In genomic region chr6:71481021-71481420, GRCh38 we compare ENCODE assay signal across 22 cellular contexts.
DNase-seq lines count a peak whose midpoint lies in the region; ATAC-seq and TF ChIP-seq lines count a peak whose summit lies in the region.
"Had no signal": no experiment of that assay in that cellular context is flagged by ENCODE, and none has a peak within 500 bp of the region (broad histone marks: within the 10 kb centered on the region; RNA-seq: fewer than 3 reads in every experiment).

No MANE protein-coding gene starts in this region.

- H3K36me3 ChIP-seq in BLaER1, result no peaks in the 10 kb centered on the region

- DNase-seq in HFFc6 (no peak), fibroblast of peridontal ligament (ENCODE audit: extremely low read depth) (peak; percentile 54), osteocyte (ENCODE audit: extremely low spot score, unreplicated experiment) (no peak)
- DNase-seq: activated CD4-positive, alpha-beta T cell treated with anti-CD3 and anti-CD28 coated beads for 36 hours; activated gamma-delta T cell; activated T-cell treated with anti-CD3 and anti-CD28 coated beads for 4 hours; DND-41; kidney; naive B cell; NCI-H1694; NCI-H446 treated with DMSO at 0.1 percent for 48 hours; NCI-H82; nucleus accumbens; stimulated activated naive CD8-positive, alpha-beta T cell treated with anti-CD3 and anti-CD28 coated beads, Interleukin-15, Interleukin-2, amounts not matched to agents 100 U/mL and 50 U/mL, for 24 hours; T-helper 2 cell had no signal

- H3K4me3 Mint-ChIP-seq in HFFc6 (no peak overlapping the region; the same call in 1 of the 2 replicates), osteocyte (ENCODE audit: unreplicated experiment) (no peak overlapping the region)
- H3K4me3 Mint-ChIP-seq: activated CD4-positive, alpha-beta T cell treated with anti-CD3 and anti-CD28 coated beads for 36 hours had no signal

- H3K27ac ChIP-seq in BLaER1, result no peak overlapping the region
- H3K27ac ChIP-seq: C4-2B, RWPE1, SK-N-MC had no signal

- H3K4me1 Mint-ChIP-seq in HFFc6 (ENCODE audit: low read depth) (peaks cover 84% of the 10 kb centered on the region), osteocyte (ENCODE audit: unreplicated experiment) (peaks cover 43% of the 10 kb centered on the region)
- H3K4me1 Mint-ChIP-seq: naive B cell had no signal

- TF ChIP-seq CTCF in HFFc6 (IDR thresholded peaks at IDR 0.05), result no peak
- TF ChIP-seq CTCF in osteocyte (IDR thresholded peaks at IDR 0.05), result no peak

- H3K9me3 Mint-ChIP-seq in HFFc6 (no peaks in the 10 kb centered on the region), osteocyte (ENCODE audit: unreplicated experiment) (no peaks in the 10 kb centered on the region)
- H3K9me3 Mint-ChIP-seq: naive B cell had no signal

- peaks cover 5% of the 10 kb centered on the region for H3K36me3 Mint-ChIP-seq in HFFc6 (ENCODE audit: low read depth)
- H3K36me3 Mint-ChIP-seq in osteocyte (ENCODE audit: unreplicated experiment), result no peaks in the 10 kb centered on the region
- H3K36me3 Mint-ChIP-seq: naive B cell had no signal

- no peaks in the 10 kb centered on the region for H3K9me3 ChIP-seq in BLaER1

- H3K4me1 ChIP-seq in BLaER1, result peaks cover 51% of the 10 kb centered on the region

- H3K27ac Mint-ChIP-seq in HFFc6, result peak overlapping the region; percentile 45; the same call in 1 of the 2 replicates
- peak overlapping the region; percentile 46 for H3K27ac Mint-ChIP-seq in osteocyte (ENCODE audit: unreplicated experiment)
- H3K27ac Mint-ChIP-seq: activated CD4-positive, alpha-beta T cell treated with anti-CD3 and anti-CD28 coated beads for 36 hours had no signal

- no peak for ATAC-seq in HG03571 (IDR thresholded peaks at IDR 0.05; ENCODE audit: unreplicated experiment)
- no peak for ATAC-seq in HG03196 (IDR thresholded peaks at IDR 0.05; ENCODE audit: unreplicated experiment)
- no peak for ATAC-seq in GM18907 (IDR thresholded peaks at IDR 0.05; ENCODE audit: unreplicated experiment)
- ATAC-seq: activated CD4-positive, alpha-beta T cell treated with anti-CD3 and anti-CD28 coated beads for 36 hours; stimulated activated naive CD8-positive, alpha-beta T cell treated with anti-CD3 and anti-CD28 coated beads, Interleukin-15, Interleukin-2, amounts not matched to agents 100 U/mL and 50 U/mL, for 24 hours had no signal

- no peak overlapping the region for H3K4me3 ChIP-seq in BLaER1
- H3K4me3 ChIP-seq: SK-N-MC had no signal

- no peaks in the 10 kb centered on the region for H3K27me3 ChIP-seq in BLaER1

- H4K20me1 ChIP-seq in BLaER1, result no peaks in the 10 kb centered on the region

- H3K9ac ChIP-seq in BLaER1, result no peak overlapping the region

- peak overlapping the region; percentile 8; the same call in 1 of the 2 replicates for H3K4me2 ChIP-seq in BLaER1

- no peaks in the 10 kb centered on the region; the same call in 1 of the 2 replicates for H3K27me3 Mint-ChIP-seq in HFFc6 (ENCODE audit: insufficient read depth)
- H3K27me3 Mint-ChIP-seq in osteocyte (ENCODE audit: unreplicated experiment), result no peaks in the 10 kb centered on the region
